25 cellular contexts compared by ENCODE assay signal in the genomic region with DNA sequence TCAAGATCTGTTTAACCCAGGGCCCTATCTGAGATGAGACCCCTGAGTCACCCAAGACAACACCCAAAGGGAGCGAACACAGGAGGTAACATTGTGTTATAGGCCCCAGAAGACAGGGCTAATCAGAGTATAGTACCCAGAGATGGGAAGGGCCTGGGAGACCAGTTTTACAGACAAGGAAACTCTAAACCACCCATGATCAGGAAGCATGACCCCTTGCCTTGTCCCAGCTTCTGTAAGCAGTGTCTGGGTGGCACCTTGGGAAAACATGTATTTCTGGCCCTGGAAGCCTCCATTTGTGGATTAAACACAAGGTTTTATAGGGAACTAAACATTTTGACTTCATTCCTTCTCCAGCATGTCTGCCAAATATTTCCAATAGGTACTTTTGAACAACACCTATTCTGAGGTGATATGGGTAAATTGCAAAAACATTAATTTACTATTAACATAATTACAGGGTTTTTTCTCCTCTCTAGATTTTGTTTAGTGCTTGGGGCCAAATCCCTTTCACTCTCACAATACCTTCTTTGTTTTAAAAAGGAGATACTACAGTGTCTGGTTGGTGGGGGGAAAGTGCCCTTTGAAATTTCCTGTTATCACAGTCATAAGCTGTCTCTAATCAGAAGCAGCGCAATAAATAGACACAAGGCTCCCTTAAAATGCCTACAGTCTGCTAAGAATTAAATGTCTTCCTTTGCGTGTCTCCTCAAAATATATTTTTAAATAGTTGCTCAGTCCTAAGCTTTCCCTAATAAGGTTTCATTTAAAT.
"Had no signal": no experiment of that assay in that cellular context is flagged by ENCODE, and none has a peak within 500 bp of the region (broad histone marks: within the 10 kb centered on the region; RNA-seq: fewer than 3 reads in every experiment).

No MANE protein-coding gene starts in this region.

- H3K9me3 ChIP-seq: esophagus muscularis mucosa, heart right ventricle, pancreas, prostate gland, sigmoid colon, tibial nerve had no signal

- H3K4me3 Mint-ChIP-seq: activated CD4-positive, alpha-beta memory T cell treated with anti-CD3 and anti-CD28 coated beads for 36 hours; activated CD4-positive, alpha-beta T cell treated with anti-CD3 and anti-CD28 coated beads, Interleukin-2, amount 10 ng/mL, durations not matched to agents 24 days and 14 days; activated T-cell treated with anti-CD3 and anti-CD28 coated beads, Interleukin-2, amount 50 U/mL, for 24 hours; naive thymus-derived CD4-positive, alpha-beta T cell; T-helper 17 cell had no signal

- H3K36me3 Mint-ChIP-seq: activated CD4-positive, alpha-beta memory T cell treated with anti-CD3 and anti-CD28 coated beads for 36 hours; naive thymus-derived CD4-positive, alpha-beta T cell had no signal

- H3K27me3 ChIP-seq: brain microvascular endothelial cell, esophagus muscularis mucosa, foreskin keratinocyte, heart right ventricle, pancreas, sigmoid colon, tibial nerve had no signal

- H3K36me3 ChIP-seq: brain microvascular endothelial cell, esophagus muscularis mucosa, heart right ventricle, pancreas, prostate gland, sigmoid colon, tibial nerve, WERI-Rb-1 had no signal

- H3K27ac Mint-ChIP-seq: activated CD4-positive, alpha-beta memory T cell treated with anti-CD3 and anti-CD28 coated beads for 36 hours; activated CD4-positive, alpha-beta T cell treated with anti-CD3 and anti-CD28 coated beads, Interleukin-2, amount 10 ng/mL, durations not matched to agents 24 days and 14 days; activated T-cell treated with anti-CD3 and anti-CD28 coated beads, Interleukin-2, amount 50 U/mL, for 24 hours; naive thymus-derived CD4-positive, alpha-beta T cell; T-helper 17 cell had no signal

- DNase-seq: activated CD4-positive, alpha-beta memory T cell treated with anti-CD3 and anti-CD28 coated beads for 36 hours; activated CD4-positive, alpha-beta T cell treated with anti-CD3 and anti-CD28 coated beads, Interleukin-2, amount 10 ng/mL, durations not matched to agents 24 days and 14 days; activated CD8-positive, alpha-beta memory T cell treated with anti-CD3 and anti-CD28 coated beads, Interleukin-2, amount 50 U/mL, for 48 hours; activated gamma-delta T cell; activated naive CD4-positive, alpha-beta T cell treated with anti-CD3 and anti-CD28 coated beads, Interleukin-2, amount 50 U/mL, for 16 hours; activated T-cell treated with anti-CD3 and anti-CD28 coated beads, Interleukin-2, amount 50 U/mL, for 24 hours; amniotic stem cell; brain microvascular endothelial cell; foreskin keratinocyte; heart right ventricle; left ventricle myocardium superior; naive thymus-derived CD4-positive, alpha-beta T cell; pancreas; retina; sigmoid colon; stimulated activated CD4-positive, alpha-beta T cell treated with anti-CD3 and anti-CD28 coated beads, Interleukin-15, amount 100 ng/mL, for 24 hours; stimulated activated CD4-positive, alpha-beta T cell treated with anti-CD3 and anti-CD28 coated beads, Interleukin-2, amount 100 ng/mL, for 24 hours; stimulated activated naive CD4-positive, alpha-beta T cell treated with Interleukin-2 at 50 U/mL for 16 hours; T-helper 17 cell; T1000; WERI-Rb-1 had no signal

- ATAC-seq: activated CD4-positive, CD25-positive, alpha-beta regulatory T cell treated with anti-CD3 and anti-CD28 coated beads, Interleukin-2, amount 50 U/mL, for 24 hours; foreskin keratinocyte; heart right ventricle; left ventricle myocardium superior; naive thymus-derived CD4-positive, alpha-beta T cell; pancreas; T-helper 17 cell had no signal

- H3K27me3 Mint-ChIP-seq: activated CD4-positive, alpha-beta memory T cell treated with anti-CD3 and anti-CD28 coated beads for 36 hours; activated CD4-positive, alpha-beta T cell treated with anti-CD3 and anti-CD28 coated beads, Interleukin-2, amount 10 ng/mL, durations not matched to agents 24 days and 14 days; activated T-cell treated with anti-CD3 and anti-CD28 coated beads, Interleukin-2, amount 50 U/mL, for 24 hours had no signal

- H3K4me1 Mint-ChIP-seq: activated CD4-positive, alpha-beta T cell treated with anti-CD3 and anti-CD28 coated beads, Interleukin-2, amount 10 ng/mL, durations not matched to agents 24 days and 14 days; naive thymus-derived CD4-positive, alpha-beta T cell; T-helper 17 cell had no signal

- H3K9me3 Mint-ChIP-seq: activated CD4-positive, alpha-beta memory T cell treated with anti-CD3 and anti-CD28 coated beads for 36 hours; activated CD4-positive, alpha-beta T cell treated with anti-CD3 and anti-CD28 coated beads, Interleukin-2, amount 10 ng/mL, durations not matched to agents 24 days and 14 days; activated T-cell treated with anti-CD3 and anti-CD28 coated beads, Interleukin-2, amount 50 U/mL, for 24 hours had no signal

- H3K4me3 ChIP-seq: esophagus muscularis mucosa, heart right ventricle, pancreas, prostate gland, sigmoid colon, tibial nerve had no signal

- H3K27ac ChIP-seq: brain microvascular endothelial cell, esophagus muscularis mucosa, heart right ventricle, pancreas, prostate gland, sigmoid colon, tibial nerve, WERI-Rb-1 had no signal
